ENCODE assay signal across 21 cellular contexts in genomic region chr7:3240826-3241430, GRCh38.
A peak's percentile ranks its signal among the peaks of the same experiment; 100 is the strongest.
DNase-seq lines count a peak whose midpoint lies in the region; ATAC-seq, FAIRE-seq and TF ChIP-seq lines count a peak whose summit lies in the region.
"Had no signal": no experiment of that assay in that cellular context is flagged by ENCODE, and none has a peak within 500 bp of the region (broad histone marks: within the 10 kb centered on the region; RNA-seq: fewer than 3 reads in every experiment).

No MANE protein-coding gene starts in this region.

- FAIRE-seq in urothelium cell line (lab: Jason Lieb, UNC) = peak; percentile 53

- H3K4me3 ChIP-seq in GM23338 = no peak overlapping the region
- no peak overlapping the region for H3K4me3 ChIP-seq in Panc1 (ENCODE audit: low read depth in 2 of 2, low read length in 2 of 2)
- H3K4me3 ChIP-seq: GM23248, MG63 had no signal

- H3K27ac Mint-ChIP-seq in GM23338 (no peak overlapping the region), neural crest cell (ENCODE audit: unreplicated experiment) (peak overlapping the region; percentile 3)
- H3K27ac Mint-ChIP-seq: B cell, T-cell had no signal

- H3K4me1 Mint-ChIP-seq in GM23338 (peaks cover 9% of the 10 kb centered on the region; the same call in 2 of the 3 replicates), neural crest cell (peaks cover 22% of the 10 kb centered on the region)
- H3K4me1 Mint-ChIP-seq: B cell, T-cell had no signal

- H3K27ac ChIP-seq in GM23338 (ENCODE audit: low read depth) (no peak overlapping the region), Panc1 (ENCODE audit: low read length) (peak overlapping the region; percentile 14; the same call in 1 of the 2 replicates)
- H3K27ac ChIP-seq: GM23248, RWPE1 had no signal

- H3K36me3 ChIP-seq in GM23338 (ENCODE audit: insufficient read depth) (no peaks in the 10 kb centered on the region), Panc1 (ENCODE audit: control insufficient read depth, insufficient read depth, low read length) (no peaks in the 10 kb centered on the region)
- H3K36me3 ChIP-seq: MG63 had no signal

- BruUV-seq in Panc1 (replicated peaks; lab: Mats Ljungman, UMichigan) = no TSS peak

- no peaks in the 10 kb centered on the region for H3F3A ChIP-seq in GM23338 (replicated peaks; ENCODE audit: low read depth)

- POLR2A ChIA-PET in Panc1 (lab: Charles Lee) = interaction anchor here (0.6 kb wide), 1 partner anchor 28 kb away, joined by 4 read pairs; no protein-coding TSS in a partner anchor

- H4K20me1 ChIP-seq in GM23338 (replicated peaks; ENCODE audit: insufficient read depth) = no peaks in the 10 kb centered on the region

- H3K9me3 ChIP-seq in Panc1 (ENCODE audit: control insufficient read depth, insufficient read depth, low read depth, low read length) = peaks cover 12% of the 10 kb centered on the region; the same call in 1 of the 2 replicates
- H3K9me3 ChIP-seq: MG63 had no signal

- peak overlapping the region; percentile 80 for H2AFZ ChIP-seq in GM23338
- H2AFZ ChIP-seq: GM23248 had no signal

- intact Hi-C loops in Panc1 (cut with micrococcal nuclease; ENCODE audit: unreplicated experiment) = no loop called here

- 0 out of 2 replicates have a peak, but pooled peaks cover 4% of the 10 kb centered on the region for H3K9me2 ChIP-seq in GM23338 (ENCODE audit: insufficient read depth)

- DNase-seq in GM23338 (ENCODE audit: low spot score) (no peak), Panc1 (ENCODE audit: low read depth, low spot score) (no peak), neural crest cell (ENCODE audit: low read depth, low spot score) (no peak), urothelium cell line (ENCODE audit: low spot score) (no peak), GM13976 (ENCODE audit: low spot score) (no peak)
- no peak for DNase-seq in stimulated activated CD4-positive, alpha-beta T cell treated with anti-CD3 and anti-CD28 coated beads, Interleukin-15, amount 100 ng/mL, for 24 hours
- DNase-seq: DMS153, GM23248, HCEC 1CT, IMR-90, KG1, MG63, NCI-H1105 treated with DMSO at 0.1 percent for 48 hours, NCI-H146, NCI-H226, NCI-H524, SHP77, T-cell had no signal

- H3K79me2 ChIP-seq in GM23338 (replicated peaks; ENCODE audit: insufficient read depth) = no peaks in the 10 kb centered on the region

- in situ Hi-C loops in Panc1 (cut with HindIII; ENCODE audit: low pct_unique_long_range_greater_than_20kb, low sequenced_read_pairs) (no loop called here), GM13976 (cut with MboI; ENCODE audit: low sequenced_read_pairs, unreplicated experiment) (no loop called here)

- H3K4me2 ChIP-seq in GM23338 = no peak overlapping the region

- H3K4me3 Mint-ChIP-seq in GM23338 (no peak overlapping the region), neural crest cell (no peak overlapping the region)
- H3K4me3 Mint-ChIP-seq: B cell, T-cell had no signal

- no peaks in the 10 kb centered on the region for H3K4me1 ChIP-seq in GM23338 (ENCODE audit: insufficient read depth)
- H3K4me1 ChIP-seq in Panc1 (ENCODE audit: control insufficient read depth, insufficient read depth, low read length) = peaks cover 37% of the 10 kb centered on the region

- CTCF ChIA-PET in Panc1 (lab: Charles Lee) = no interaction called here

- H3K27me3 ChIP-seq in GM23338 (ENCODE audit: insufficient read depth) (no peaks in the 10 kb centered on the region), Panc1 (ENCODE audit: control insufficient read depth, insufficient read depth, low read length) (no peaks in the 10 kb centered on the region)
- H3K27me3 ChIP-seq: MG63 had no signal

- TF ChIP-seq CTCF in GM23338 (conservative IDR thresholded peaks at IDR 0.05; ENCODE audit: low read depth in 2 of 2) (no peak), Panc1 (IDR thresholded peaks at IDR 0.05) (no peak), neural crest cell (conservative IDR thresholded peaks at IDR 0.05) (no peak), GM13976 (IDR thresholded peaks at IDR 0.05; ENCODE audit: borderline replicate concordance, control extremely low read depth, extremely low read depth, insufficient read depth, missing control alignments) (no peak)

- H3K36me3 Mint-ChIP-seq in GM23338 (ENCODE audit: low read depth) = no peaks in the 10 kb centered on the region; the same call in 2 of the 3 replicates
- no peaks in the 10 kb centered on the region for H3K36me3 Mint-ChIP-seq in neural crest cell (ENCODE audit: low read depth)
- H3K36me3 Mint-ChIP-seq: T-cell had no signal

- H3K27me3 Mint-ChIP-seq in GM23338 (ENCODE audit: insufficient read depth, low read depth, poor library complexity) (peaks cover 9% of the 10 kb centered on the region), neural crest cell (ENCODE audit: low read depth) (no peaks in the 10 kb centered on the region)

- 0 out of 3 replicates have a peak, but pooled peaks cover 2% of the 10 kb centered on the region for H3K9me3 Mint-ChIP-seq in GM23338
- peaks cover 3% of the 10 kb centered on the region for H3K9me3 Mint-ChIP-seq in neural crest cell

- ATAC-seq in GM23338 = no peak
- ATAC-seq in Panc1 = no peak
- ATAC-seq in esophagus mucosa = no peak
- ATAC-seq: T-cell had no signal

TF ChIP-seq in GM23338, 12 proteins besides CTCF, POLR2A, EP300 and RAD21:
- TF ChIP-seq ETS1 (IDR thresholded peaks at IDR 0.05) (no peak), CREB1 (CRISPR knock-in tag; IDR thresholded peaks at IDR 0.05; ENCODE audit: low read depth) (no peak), ZNF114 (CRISPR knock-in tag; IDR thresholded peaks at IDR 0.05) (no peak), POLR2AphosphoS5 (IDR thresholded peaks at IDR 0.05; ENCODE audit: low read depth) (no peak), EZH2 (IDR thresholded peaks at IDR 0.05; ENCODE audit: low read depth, unreplicated experiment) (no peak), EZH2phosphoT487 (IDR thresholded peaks at IDR 0.05; ENCODE audit: unreplicated experiment) (no peak), NANOG (IDR thresholded peaks at IDR 0.05; ENCODE audit: borderline replicate concordance) (no peak), ZNF331 (CRISPR knock-in tag; IDR thresholded peaks at IDR 0.05; ENCODE audit: low read depth) (no peak), REST (IDR thresholded peaks at IDR 0.05; ENCODE audit: unreplicated experiment) (no peak)
